Comparison of ENCODE assay signal across 20 cellular contexts in genomic region chr4:85760521-85760920, GRCh38.
"Had no signal": no experiment of that assay in that cellular context is flagged by ENCODE, and none has a peak within 500 bp of the region (broad histone marks: within the 10 kb centered on the region; RNA-seq: fewer than 3 reads in every experiment).

No MANE protein-coding gene starts in this region.

- DNase-seq: activated CD4-positive, alpha-beta memory T cell treated with anti-CD3 and anti-CD28 coated beads, Interleukin-2, amount 10 ng/mL, durations not matched to agents 7 days and 5 days; activated CD4-positive, alpha-beta T cell treated with anti-CD3 and anti-CD28 coated beads for 48 hours; activated CD4-positive, CD25-positive, alpha-beta regulatory T cell; activated CD8-positive, alpha-beta memory T cell treated with anti-CD3 and anti-CD28 coated beads, Interleukin-2, amount 10 ng/mL, durations not matched to agents 7 days and 5 days; activated naive CD4-positive, alpha-beta T cell; activated naive CD8-positive, alpha-beta T cell treated with anti-CD3 and anti-CD28 coated beads, Interleukin-2, amount 10 ng/mL, durations not matched to agents 7 days and 5 days; activated T-cell treated with anti-CD3 and anti-CD28 coated beads, Interleukin-2, amount 50 U/mL, for 1 hour; body of pancreas; caudate nucleus; dorsolateral prefrontal cortex; nephron progenitor cell; nucleus accumbens; stimulated activated naive B cell treated with anti-CD40 and anti-IgM and Interleukin-4, amounts not matched to agents 10 μg/mL and 1 μg/mL and 100 μg/mL, for 72 hours; T-helper 1 cell; T-helper 9 cell; upper lobe of right lung had no signal

- H3K27ac ChIP-seq: epithelial cell of prostate had no signal

- H3K27me3 ChIP-seq: body of pancreas, dorsolateral prefrontal cortex, gastroesophageal sphincter, upper lobe of right lung had no signal

- ATAC-seq: activated CD8-positive, alpha-beta memory T cell treated with anti-CD3 and anti-CD28 coated beads, Interleukin-2, amount 10 ng/mL, durations not matched to agents 7 days and 5 days; activated T-helper 17 cell treated with anti-CD3 and anti-CD28 coated beads, Interleukin-2, amount 50 U/mL, for 72 hours; body of pancreas; gastroesophageal sphincter; stimulated activated naive B cell treated with anti-CD40 and anti-IgM and Interleukin-4, amounts not matched to agents 10 μg/mL and 1 μg/mL and 100 μg/mL, for 72 hours; upper lobe of right lung had no signal

- H3K4me3 ChIP-seq: body of pancreas, dorsolateral prefrontal cortex, gastroesophageal sphincter, lung, upper lobe of right lung had no signal

- H3K9me3 ChIP-seq: body of pancreas, gastroesophageal sphincter, upper lobe of right lung had no signal

- H3K36me3 ChIP-seq: gastroesophageal sphincter, upper lobe of right lung had no signal
